Comparison of ENCODE assay signal across 16 cellular contexts in the genomic region with DNA sequence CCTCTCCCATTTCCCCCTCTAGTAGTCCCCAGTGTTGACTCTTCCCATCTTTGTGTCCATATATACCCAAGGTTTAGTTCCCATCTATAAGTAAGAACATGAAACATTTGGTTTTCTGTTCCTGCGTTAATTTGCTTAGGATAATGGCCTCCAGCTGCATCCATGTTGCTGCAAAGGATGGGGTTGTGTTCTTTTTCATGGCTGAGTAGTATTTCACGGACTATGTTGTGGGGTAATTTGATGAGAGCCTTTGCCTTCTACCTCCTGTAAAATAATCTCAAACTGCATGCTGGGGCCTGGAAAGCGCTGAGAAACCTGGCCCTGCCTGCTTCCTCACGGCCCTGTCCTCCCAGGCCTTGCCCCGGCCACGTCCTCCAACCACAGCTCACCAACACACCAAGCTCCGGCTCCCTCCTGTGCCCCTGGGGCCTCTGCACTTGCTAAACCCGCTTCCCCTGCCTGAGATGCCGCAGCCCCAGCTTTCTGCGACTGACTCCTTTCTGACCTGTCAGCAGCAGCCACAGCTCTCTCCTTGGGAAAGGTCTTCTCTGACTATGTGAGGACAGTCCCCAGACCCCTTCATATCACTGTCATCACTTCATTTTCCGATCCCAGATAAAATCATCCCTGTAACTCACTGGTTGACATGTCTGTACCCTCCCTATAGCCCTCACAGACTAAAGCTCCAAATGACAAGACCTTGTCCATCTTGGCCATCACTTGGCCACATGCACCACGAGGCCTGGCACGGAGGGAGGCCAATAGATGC.
"Had no signal": no experiment of that assay in that cellular context is flagged by ENCODE, and none has a peak within 500 bp of the region (broad histone marks: within the 10 kb centered on the region; RNA-seq: fewer than 3 reads in every experiment).

No MANE protein-coding gene starts in this region.

- DNase-seq: activated CD4-positive, alpha-beta T cell treated with anti-CD3 and anti-CD28 coated beads for 1 hour; activated CD4-positive, alpha-beta T cell treated with anti-CD3 and anti-CD28 coated beads, Interleukin-2, amount 50 U/mL, for 48 hours; activated CD8-positive, alpha-beta memory T cell treated with anti-CD3 and anti-CD28 coated beads, Interleukin-2, amount 10 ng/mL, durations not matched to agents 7 days and 5 days; activated gamma-delta T cell treated with Interleukin-2 at 50 U/mL for 16 hours; activated T-cell treated with anti-CD3 and anti-CD28 coated beads, Interleukin-2, amount 50 U/mL, for 48 hours; caudate nucleus; colonic mucosa; effector memory CD8-positive, alpha-beta T cell; gastrocnemius medialis; hippocampal formation; mammary epithelial cell; naive thymus-derived CD4-positive, alpha-beta T cell; stimulated activated CD4-positive, alpha-beta T cell treated with anti-CD3 and anti-CD28 coated beads, Interleukin-12 subunit alpha, Interleukin-12 subunit beta, amount 100 ng/mL, for 4 hours; stimulated activated naive CD8-positive, alpha-beta T cell treated with anti-CD3 and anti-CD28 coated beads, Interleukin-15, Interleukin-2, amounts not matched to agents 100 U/mL and 50 U/mL, for 24 hours had no signal

- H3K36me3 ChIP-seq: colonic mucosa, gastrocnemius medialis, suprapubic skin had no signal

- H3K9me3 Mint-ChIP-seq: effector memory CD8-positive, alpha-beta T cell had no signal

- H3K27ac Mint-ChIP-seq: activated CD8-positive, alpha-beta memory T cell treated with anti-CD3 and anti-CD28 coated beads, Interleukin-2, amount 10 ng/mL, durations not matched to agents 7 days and 5 days had no signal

- H3K4me3 Mint-ChIP-seq: activated CD8-positive, alpha-beta memory T cell treated with anti-CD3 and anti-CD28 coated beads, Interleukin-2, amount 10 ng/mL, durations not matched to agents 7 days and 5 days; effector memory CD8-positive, alpha-beta T cell; naive thymus-derived CD4-positive, alpha-beta T cell had no signal

- H3K4me1 ChIP-seq: colonic mucosa had no signal

- H3K9me3 ChIP-seq: colonic mucosa, gastrocnemius medialis, suprapubic skin had no signal

- H3K27me3 ChIP-seq: colonic mucosa, gastrocnemius medialis, suprapubic skin had no signal

- H3K27ac ChIP-seq: colonic mucosa, epithelial cell of prostate, gastrocnemius medialis, suprapubic skin had no signal

- H3K4me3 ChIP-seq: colonic mucosa, gastrocnemius medialis, suprapubic skin had no signal

- ATAC-seq: activated CD8-positive, alpha-beta memory T cell treated with anti-CD3 and anti-CD28 coated beads, Interleukin-2, amount 10 ng/mL, durations not matched to agents 7 days and 5 days; effector memory CD8-positive, alpha-beta T cell; gastrocnemius medialis; naive thymus-derived CD4-positive, alpha-beta T cell; stimulated activated naive CD8-positive, alpha-beta T cell treated with anti-CD3 and anti-CD28 coated beads, Interleukin-15, Interleukin-2, amounts not matched to agents 100 U/mL and 50 U/mL, for 24 hours had no signal

- H3K27me3 Mint-ChIP-seq: activated CD8-positive, alpha-beta memory T cell treated with anti-CD3 and anti-CD28 coated beads, Interleukin-2, amount 10 ng/mL, durations not matched to agents 7 days and 5 days; effector memory CD8-positive, alpha-beta T cell; naive thymus-derived CD4-positive, alpha-beta T cell had no signal
